1 cellular context compared by ENCODE assay signal in genomic region chr5:151051066-151051930, GRCh38.
TF ChIP-seq lines count a peak whose summit lies in the region.

No MANE protein-coding gene starts in this region.

TF ChIP-seq in IMR-90, 13 proteins besides CTCF, POLR2A, EP300 and RAD21 (continued from another document):
- no peak for TF ChIP-seq ELK1 (IDR thresholded peaks at IDR 0.05; ENCODE audit: borderline replicate concordance, low read depth, low read length)
